Comparison of ENCODE assay signal across 9 cellular contexts in genomic region chr4:154741877-154742851, GRCh38. TPM values are rescaled to one million over a fixed set of nuclear protein-coding genes. Genes with fewer than 3 reads are reported as not detected.
DNase-seq lines count a peak whose midpoint lies in the region; ATAC-seq, FAIRE-seq and TF ChIP-seq lines count a peak whose summit lies in the region.
"Had no signal": no experiment of that assay in that cellular context is flagged by ENCODE, and none has a peak within 500 bp of the region (broad histone marks: within the 10 kb centered on the region; RNA-seq: fewer than 3 reads in every experiment).

No MANE protein-coding gene starts in this region.

- no TSS peak for BruUV-seq in endothelial cell of umbilical vein (replicated peaks; lab: Mats Ljungman, UMichigan)

- dilution Hi-C loops in endothelial cell of umbilical vein (cut with MboI; ENCODE audit: extremely low pct_ligation_motif_present, low sequenced_read_pairs): no loop called here

- H3K4me1 Mint-ChIP-seq in naive thymus-derived CD8-positive, alpha-beta T cell: peaks cover 8 to 26% (median 25%) of the 10 kb centered on the region in 4 donors
- peaks cover 16% of the 10 kb centered on the region for H3K4me1 Mint-ChIP-seq in activated CD8-positive, alpha-beta memory T cell treated with anti-CD3 and anti-CD28 coated beads, Interleukin-2, amount 10 ng/mL, durations not matched to agents 7 days and 5 days

- peaks cover 0 to 4% (median 0%) of the 10 kb centered on the region in 9 donors for H3K9me3 Mint-ChIP-seq in naive thymus-derived CD8-positive, alpha-beta T cell
- no peaks in the 10 kb centered on the region for H3K9me3 Mint-ChIP-seq in activated CD8-positive, alpha-beta memory T cell treated with anti-CD3 and anti-CD28 coated beads, Interleukin-2, amount 10 ng/mL, durations not matched to agents 7 days and 5 days (ENCODE audit: low read depth)

- ATAC-seq in naive thymus-derived CD8-positive, alpha-beta T cell: no peak
- ATAC-seq in activated CD8-positive, alpha-beta memory T cell treated with anti-CD3 and anti-CD28 coated beads, Interleukin-2, amount 10 ng/mL, durations not matched to agents 7 days and 5 days: no peak

- no peaks in the 10 kb centered on the region for H3K36me3 Mint-ChIP-seq in naive thymus-derived CD8-positive, alpha-beta T cell
- no peaks in the 10 kb centered on the region for H3K36me3 Mint-ChIP-seq in activated CD8-positive, alpha-beta memory T cell treated with anti-CD3 and anti-CD28 coated beads, Interleukin-2, amount 10 ng/mL, durations not matched to agents 7 days and 5 days

- peak overlapping the region in 1 of 10 donors; percentile 14 for H3K27ac Mint-ChIP-seq in naive thymus-derived CD8-positive, alpha-beta T cell
- no peak overlapping the region for H3K27ac Mint-ChIP-seq in activated CD8-positive, alpha-beta memory T cell treated with anti-CD3 and anti-CD28 coated beads, Interleukin-2, amount 10 ng/mL, durations not matched to agents 7 days and 5 days

- H3K4me3 ChIP-seq in left ventricle myocardium inferior (peak overlapping the region; percentile 59), endothelial cell of umbilical vein (replicated peaks in 1 of 3; ENCODE audit: insufficient read depth in 1 of 3, low read depth in 1 of 3, low read length in 3 of 3) (no peak overlapping the region), vagina (peak overlapping the region; percentile 20 to 38)

- no peaks in the 10 kb centered on the region for H3K79me2 ChIP-seq in endothelial cell of umbilical vein (ENCODE audit: control insufficient read depth, insufficient read depth, low read length)

- CTCF ChIA-PET in endothelial cell of umbilical vein (lab: Charles Lee): interaction anchor here (0.8 kb wide), 1 partner anchor 183 kb away, joined by 4 read pairs; no protein-coding TSS in a partner anchor
- CTCF ChIA-PET in activated CD8-positive, alpha-beta memory T cell treated with anti-CD3 and anti-CD28 coated beads, Interleukin-2, amount 10 ng/mL, durations not matched to agents 7 days and 5 days (lab: Charles Lee): no interaction called here

- H3K4me1 ChIP-seq in left ventricle myocardium inferior: peaks cover 29% of the 10 kb centered on the region
- peaks cover 7% of the 10 kb centered on the region for H3K4me1 ChIP-seq in endothelial cell of umbilical vein (ENCODE audit: control insufficient read depth, extremely low read depth, insufficient read depth, low read length)
- peaks cover 30% of the 10 kb centered on the region for H3K4me1 ChIP-seq in vagina

- no peak overlapping the region for H2AFZ ChIP-seq in endothelial cell of umbilical vein (ENCODE audit: low read depth, low read length)

- DNase-seq in left ventricle myocardium inferior (no peak), cardiac septum (ENCODE audit: low spot score) (no peak), endothelial cell of umbilical vein (ENCODE audit: low read depth, low spot score) (no peak), vagina (ENCODE audit: extremely low spot score in 2 of 2) (no peak), NCI-H1436 treated with DMSO at 0.1 percent for 48 hours (lab: John Stamatoyannopoulos, UW) (no peak), NCI-H1694 treated with DMSO at 0.1 percent for 48 hours (lab: John Stamatoyannopoulos, UW) (no peak)
- DNase-seq in naive thymus-derived CD8-positive, alpha-beta T cell: no peak
- no peak for DNase-seq in activated CD8-positive, alpha-beta memory T cell treated with anti-CD3 and anti-CD28 coated beads, Interleukin-2, amount 10 ng/mL, durations not matched to agents 7 days and 5 days

- no peaks in the 10 kb centered on the region for H3K9me1 ChIP-seq in endothelial cell of umbilical vein (replicated peaks; ENCODE audit: control insufficient read depth, extremely low read depth, insufficient read depth, low read length)

- no peak overlapping the region for H3K4me2 ChIP-seq in endothelial cell of umbilical vein (ENCODE audit: insufficient read depth, low read length)

- peaks cover 30 to 82% (median 53%) of the 10 kb centered on the region in 5 donors for H3K27me3 Mint-ChIP-seq in naive thymus-derived CD8-positive, alpha-beta T cell
- peaks cover 77% of the 10 kb centered on the region for H3K27me3 Mint-ChIP-seq in activated CD8-positive, alpha-beta memory T cell treated with anti-CD3 and anti-CD28 coated beads, Interleukin-2, amount 10 ng/mL, durations not matched to agents 7 days and 5 days

- FAIRE-seq in endothelial cell of umbilical vein (lab: Jason Lieb, UNC): no peak

- no peak overlapping the region for H3K9ac ChIP-seq in endothelial cell of umbilical vein (replicated peaks; ENCODE audit: extremely low read depth, insufficient read depth, low read length)

- H3K36me3 ChIP-seq in left ventricle myocardium inferior (no peaks in the 10 kb centered on the region), endothelial cell of umbilical vein (ENCODE audit: control insufficient read depth in 2 of 2, extremely low read depth in 1 of 2, insufficient read depth in 2 of 2, low read length in 2 of 2) (no peaks in the 10 kb centered on the region), vagina (no peaks in the 10 kb centered on the region)

- TF ChIP-seq CTCF in left ventricle myocardium inferior (IDR thresholded peaks at IDR 0.05; ENCODE audit: borderline replicate concordance) (no peak), endothelial cell of umbilical vein (IDR thresholded peaks at IDR 0.05; ENCODE audit: extremely low read depth in 1 of 2, insufficient read depth in 1 of 2, low read depth in 1 of 2, low read length in 2 of 2) (no peak), vagina (IDR thresholded peaks at IDR 0.05) (no peak)

- intact Hi-C loops in left ventricle myocardium inferior (cut with micrococcal nuclease): no loop called here
- intact Hi-C loops in cardiac septum (cut with DNase I): no loop called here
- intact Hi-C loops in endothelial cell of umbilical vein (cut with micrococcal nuclease): no loop called here
- intact Hi-C loops in vagina (cut with DNase I): no loop called here

- H3K27ac ChIP-seq in left ventricle myocardium inferior (replicated peaks) (no peak overlapping the region), endothelial cell of umbilical vein (ENCODE audit: insufficient read depth, low read depth, low read length) (no peak overlapping the region), vagina (no peak overlapping the region)
- H3K27ac ChIP-seq: epithelial cell of prostate had no signal

- TF ChIP-seq POLR2A in endothelial cell of umbilical vein (IDR thresholded peaks at IDR 0.05; ENCODE audit: low read depth, low read length): no peak
- no peak for TF ChIP-seq POLR2A in vagina (IDR thresholded peaks at IDR 0.05)

- H3K9me3 ChIP-seq in left ventricle myocardium inferior (replicated peaks) (no peaks in the 10 kb centered on the region), endothelial cell of umbilical vein (replicated peaks; ENCODE audit: control insufficient read depth, insufficient read depth, low read length) (no peaks in the 10 kb centered on the region), vagina (no peaks in the 10 kb centered on the region)

- POLR2A ChIA-PET in endothelial cell of umbilical vein (lab: Charles Lee): no interaction called here
- POLR2A ChIA-PET in naive thymus-derived CD8-positive, alpha-beta T cell (lab: Charles Lee): no interaction called here

- H4K20me1 ChIP-seq in endothelial cell of umbilical vein (replicated peaks; ENCODE audit: control insufficient read depth, extremely low read depth, insufficient read depth, low read length): no peaks in the 10 kb centered on the region

- H3K4me3 Mint-ChIP-seq in naive thymus-derived CD8-positive, alpha-beta T cell: peak overlapping the region; percentile 2 to 62 (median 48)
- no peak overlapping the region for H3K4me3 Mint-ChIP-seq in activated CD8-positive, alpha-beta memory T cell treated with anti-CD3 and anti-CD28 coated beads, Interleukin-2, amount 10 ng/mL, durations not matched to agents 7 days and 5 days

- H3K27me3 ChIP-seq in left ventricle myocardium inferior (ENCODE audit: low read depth) (peaks cover 76% of the 10 kb centered on the region), endothelial cell of umbilical vein (ENCODE audit: control insufficient read depth in 2 of 2, insufficient read depth in 2 of 2, low read length in 2 of 2) (peaks cover 42 to 67% of the 10 kb centered on the region in 2 experiments), vagina (no peaks in the 10 kb centered on the region)

TF ChIP-seq in endothelial cell of umbilical vein, 7 proteins besides CTCF, POLR2A, EP300 and RAD21 (continues in another document):
- TF ChIP-seq FOS (IDR thresholded peaks at IDR 0.05; ENCODE audit: borderline replicate concordance, insufficient read depth, low read length): no peak
- TF ChIP-seq JUN (IDR thresholded peaks at IDR 0.05; ENCODE audit: borderline replicate concordance, insufficient read depth, insufficient read length, low read depth): no peak

RNA-seq across cellular contexts. Expression of gene LRAT, which starts 1.6 kb away (rescaled TPM):
- not detected for total RNA-seq in left ventricle myocardium inferior
- 0.16 TPM for total RNA-seq in cardiac septum
- not detected in 2 replicates for total RNA-seq in endothelial cell of umbilical vein
- polyA plus RNA-seq in endothelial cell of umbilical vein: not detected in 2 replicates
- not detected in 2 replicates for polyA plus RNA-seq in endothelial cell of umbilical vein (2011; cell fraction: cytosol; rRNA removed)
- polyA plus RNA-seq in endothelial cell of umbilical vein (2011; cell fraction: nucleus; rRNA removed): not detected in 2 replicates
- polyA plus RNA-seq in endothelial cell of umbilical vein (2012): not detected in 2 replicates
- not detected in 2 replicates for polyA minus RNA-seq in endothelial cell of umbilical vein
- not detected for polyA minus RNA-seq in endothelial cell of umbilical vein (2011; cell fraction: cytosol; rRNA and poly(A)+ RNA removed)
- polyA minus RNA-seq in endothelial cell of umbilical vein (2011; cell fraction: nucleus; rRNA and poly(A)+ RNA removed): not detected in 2 replicates
- total RNA-seq in naive thymus-derived CD8-positive, alpha-beta T cell: not detected
- not detected for polyA plus RNA-seq in naive thymus-derived CD8-positive, alpha-beta T cell
- total RNA-seq in vagina: not detected
- total RNA-seq in activated CD8-positive, alpha-beta memory T cell treated with anti-CD3 and anti-CD28 coated beads, Interleukin-2, amount 10 ng/mL, durations not matched to agents 7 days and 5 days: not detected

RNA-seq across cellular contexts. Expression of gene RBM46, which starts 38.9 kb away (rescaled TPM):
- total RNA-seq in left ventricle myocardium inferior (not detected), cardiac septum (0.13 TPM), endothelial cell of umbilical vein (not detected in 2 replicates), vagina (not detected)
- 0.03 TPM in 1 of 2 replicates, not detected in the other for polyA plus RNA-seq in endothelial cell of umbilical vein
- polyA plus RNA-seq in endothelial cell of umbilical vein (2011; cell fraction: cytosol; rRNA removed): 0.06 TPM in 1 of 2 replicates, not detected in the other
- polyA plus RNA-seq in endothelial cell of umbilical vein (2011; cell fraction: nucleus; rRNA removed): not detected in 2 replicates
- polyA plus RNA-seq in endothelial cell of umbilical vein (2012): not detected in 2 replicates
- polyA minus RNA-seq in endothelial cell of umbilical vein: 1.9 TPM in 1 of 2 replicates, not detected in the other
- polyA minus RNA-seq in endothelial cell of umbilical vein (2011; cell fraction: cytosol; rRNA and poly(A)+ RNA removed): not detected
- not detected in 2 replicates for polyA minus RNA-seq in endothelial cell of umbilical vein (2011; cell fraction: nucleus; rRNA and poly(A)+ RNA removed)
- total RNA-seq in naive thymus-derived CD8-positive, alpha-beta T cell: not detected
- polyA plus RNA-seq in naive thymus-derived CD8-positive, alpha-beta T cell: not detected
- not detected for total RNA-seq in activated CD8-positive, alpha-beta memory T cell treated with anti-CD3 and anti-CD28 coated beads, Interleukin-2, amount 10 ng/mL, durations not matched to agents 7 days and 5 days

Comparison
In these comparisons a context has a peak if more than half of its experiments do, and no peak if none do; other contexts are left out.
1. H3K4me3 ChIP-seq: peak in left ventricle myocardium inferior (single experiment) and vagina (2 of 2); none in endothelial cell of umbilical vein (0 of 3).